Comparison of ENCODE assay signal across 4 cellular contexts in the genomic region with DNA sequence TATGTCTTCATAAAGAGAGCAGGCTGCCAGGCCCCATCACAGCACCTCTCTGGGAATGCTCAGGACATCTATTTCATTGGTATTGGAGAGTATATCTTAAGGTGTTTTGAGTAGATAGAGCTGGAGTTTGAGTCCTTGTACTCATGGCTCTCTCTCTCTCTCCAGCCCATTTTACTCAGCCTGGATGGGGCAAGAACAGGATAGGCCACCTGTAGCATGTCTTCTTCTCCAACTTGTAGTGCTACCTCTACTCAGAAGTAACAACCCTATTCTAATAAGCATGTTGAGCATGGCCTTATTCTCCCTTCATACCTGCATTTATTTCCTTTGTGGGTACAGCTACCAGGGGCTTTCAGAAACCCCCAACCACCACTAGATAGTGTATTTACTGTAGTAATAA. TPM values are rescaled to one million over a fixed set of nuclear protein-coding genes. Genes with fewer than 3 reads are reported as not detected.
"Had no signal": no experiment of that assay in that cellular context is flagged by ENCODE, and none has a peak within 500 bp of the region (broad histone marks: within the 10 kb centered on the region; RNA-seq: fewer than 3 reads in every experiment).

No MANE protein-coding gene starts in this region.

- DNase-seq: GDM1, GF-D8 had no signal

- H3K4me3 ChIP-seq: GM12878 had no signal

RNA-seq across cellular contexts. Expression of a gene that starts 21.9 kb away (rescaled TPM):
- total RNA-seq: G401, GM12878 had no signal
- polyA plus RNA-seq: GM12878 had no signal
